In the genomic region with DNA sequence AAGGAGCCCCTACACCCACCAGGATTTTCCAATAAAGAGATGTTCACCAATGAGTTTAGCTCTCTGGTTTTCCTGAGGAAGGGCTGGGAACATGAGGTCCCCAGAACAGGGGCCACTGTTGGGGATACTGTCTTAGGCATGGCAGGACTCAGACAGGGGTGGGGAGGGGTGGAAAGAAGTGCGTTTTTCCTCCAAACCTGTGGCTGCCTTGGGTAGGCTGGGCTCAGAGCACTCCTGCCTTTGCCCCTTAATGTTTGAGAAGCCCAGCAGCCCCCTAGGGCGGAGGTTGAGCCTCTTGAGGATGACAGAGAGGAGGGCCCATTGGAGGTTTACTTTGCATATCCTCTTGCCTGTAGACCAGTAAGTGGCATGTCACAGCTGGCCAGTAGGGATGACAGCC, we compare ENCODE assay signal across 15 cellular contexts. TPM values are rescaled to one million over a fixed set of nuclear protein-coding genes. Genes with fewer than 3 reads are reported as not detected.
DNase-seq lines count a peak whose midpoint lies in the region; ATAC-seq, FAIRE-seq and TF ChIP-seq lines count a peak whose summit lies in the region.
"Had no signal": no experiment of that assay in that cellular context is flagged by ENCODE, and none has a peak within 500 bp of the region (broad histone marks: within the 10 kb centered on the region; RNA-seq: fewer than 3 reads in every experiment).

No MANE protein-coding gene starts in this region.

- FAIRE-seq in kidney (lab: Jason Lieb, UNC) = no peak
- FAIRE-seq: H54, TTC549 had no signal

- H3K36me3 ChIP-seq in BLaER1 (0 out of 2 replicates have a peak, but pooled peaks cover 5% of the 10 kb centered on the region), DND-41 (ENCODE audit: insufficient read depth, low read length) (no peaks in the 10 kb centered on the region), kidney (ENCODE audit: control insufficient read depth in 1 of 2, insufficient read depth in 2 of 2, low read length in 2 of 2) (no peaks in the 10 kb centered on the region)

- H3K27ac ChIP-seq in BLaER1 (peak overlapping the region; percentile 47), DND-41 (ENCODE audit: low read length) (peak overlapping the region; percentile 49), kidney (ENCODE audit: low read depth in 2 of 2, low read length in 2 of 2) (peak overlapping the region; percentile 43 to 85)

- peaks cover 15% of the 10 kb centered on the region for H3K36me3 Mint-ChIP-seq in activated CD4-positive, alpha-beta memory T cell treated with anti-CD3 and anti-CD28 coated beads for 36 hours

- POLR2A ChIA-PET in activated CD4-positive, alpha-beta memory T cell treated with anti-CD3 and anti-CD28 coated beads for 36 hours (lab: Charles Lee) = interaction anchor here (1.1 to 1.8 kb wide), 2 partner anchors 14 to 148 kb away, joined by 3 to 6 read pairs; no protein-coding TSS in a partner anchor

- H3K4me2 ChIP-seq in BLaER1 = peak overlapping the region; percentile 67
- no peak overlapping the region for H3K4me2 ChIP-seq in DND-41 (ENCODE audit: insufficient read depth, low read length)

- peaks cover 10% of the 10 kb centered on the region for H3K9me3 Mint-ChIP-seq in activated CD4-positive, alpha-beta memory T cell treated with anti-CD3 and anti-CD28 coated beads for 36 hours

- peaks cover 9% of the 10 kb centered on the region for H3K27me3 Mint-ChIP-seq in activated CD4-positive, alpha-beta memory T cell treated with anti-CD3 and anti-CD28 coated beads for 36 hours

- ATAC-seq in DND-41 (ENCODE audit: insufficient read depth, low read depth) = 0 out of 3 replicates have a peak, but pooled peaks have one; percentile 6
- ATAC-seq in GM18520 (IDR thresholded peaks at IDR 0.05; ENCODE audit: unreplicated experiment) = no peak

- peaks cover 11% of the 10 kb centered on the region; the same call in 1 of the 2 replicates for H3K9me3 ChIP-seq in BLaER1
- H3K9me3 ChIP-seq in DND-41 (ENCODE audit: insufficient read depth, low read length, severe bottlenecking) = no peaks in the 10 kb centered on the region
- H3K9me3 ChIP-seq in kidney (ENCODE audit: control insufficient read depth in 1 of 2, low read length in 2 of 2) = no peaks in the 10 kb centered on the region

- H3K27me3 ChIP-seq in BLaER1 = no peaks in the 10 kb centered on the region
- H3K27me3 ChIP-seq in DND-41 (ENCODE audit: insufficient read depth, low read length, poor library complexity) = no peaks in the 10 kb centered on the region

- 0 out of 2 replicates have a peak overlapping the region, but pooled peaks have one; percentile 39 for H3K4me3 ChIP-seq in BLaER1
- H3K4me3 ChIP-seq in DND-41 (ENCODE audit: low read depth in 1 of 2, low read length in 2 of 2) = no peak overlapping the region
- no peak overlapping the region for H3K4me3 ChIP-seq in kidney (ENCODE audit: low read length in 2 of 2)

- H3K4me3 Mint-ChIP-seq in activated CD4-positive, alpha-beta memory T cell treated with anti-CD3 and anti-CD28 coated beads for 36 hours = peak overlapping the region; percentile 77

- intact Hi-C loops in activated CD4-positive, alpha-beta memory T cell treated with anti-CD3 and anti-CD28 coated beads for 36 hours (cut with micrococcal nuclease) = no loop called here
- intact Hi-C loops in kidney (cut with DNase I) = no loop called here

- H3K4me1 ChIP-seq in BLaER1 (peaks cover 27% of the 10 kb centered on the region), DND-41 (ENCODE audit: insufficient read depth, low read length) (peaks cover 19% of the 10 kb centered on the region), kidney (ENCODE audit: control insufficient read depth in 1 of 2, insufficient read depth in 1 of 2, low read depth in 1 of 2, low read length in 2 of 2) (peaks cover 0 to 3% of the 10 kb centered on the region in 2 donors)

- H3K4me1 Mint-ChIP-seq in activated CD4-positive, alpha-beta memory T cell treated with anti-CD3 and anti-CD28 coated beads for 36 hours (ENCODE audit: low read depth) = peaks cover 20% of the 10 kb centered on the region

- H3K9ac ChIP-seq in BLaER1 = no peak overlapping the region
- H3K9ac ChIP-seq in DND-41 (ENCODE audit: low read depth, low read length) = no peak overlapping the region
- no peak overlapping the region for H3K9ac ChIP-seq in kidney (ENCODE audit: low read length in 2 of 2)

- CTCF ChIA-PET in activated CD4-positive, alpha-beta memory T cell treated with anti-CD3 and anti-CD28 coated beads for 36 hours (lab: Charles Lee) = interaction anchor here (0.6 to 3.5 kb wide), 5 partner anchors 9 to 594 kb away, joined by 3 to 22 read pairs (median 4); a partner anchor contains a TSS

- peak overlapping the region; percentile 93 for H3K27ac Mint-ChIP-seq in activated CD4-positive, alpha-beta memory T cell treated with anti-CD3 and anti-CD28 coated beads for 36 hours

- DNase-seq in DND-41 = no peak
- no peak for DNase-seq in activated CD4-positive, alpha-beta memory T cell treated with anti-CD3 and anti-CD28 coated beads for 36 hours
- peak; percentile 26 for DNase-seq in kidney
- DNase-seq in SW 1271 (lab: John Stamatoyannopoulos, UW) = no peak
- DNase-seq in mucosa of gallbladder (ENCODE audit: low spot score) = no peak
- DNase-seq in NCI-H748 treated with DMSO at 0.1 percent for 48 hours (lab: John Stamatoyannopoulos, UW) = no peak
- DNase-seq: cerebellar nuclear complex, kidney glomerular epithelial cell, NCI-H2081 treated with DMSO at 0.1 percent for 48 hours, OCI-M1 had no signal

- H3K79me2 ChIP-seq in DND-41 (ENCODE audit: insufficient read depth, low read length) = no peaks in the 10 kb centered on the region

- peak overlapping the region; percentile 66 for H2AFZ ChIP-seq in DND-41 (ENCODE audit: low read depth, low read length)

- H4K20me1 ChIP-seq in BLaER1 (no peaks in the 10 kb centered on the region), DND-41 (ENCODE audit: insufficient read depth, low read length) (no peaks in the 10 kb centered on the region)

- no peak for TF ChIP-seq CTCF in DND-41 (IDR thresholded peaks at IDR 0.05; ENCODE audit: borderline replicate concordance, extremely low read depth, low read length, poor library complexity, severe bottlenecking)
- no peak for TF ChIP-seq CTCF in kidney (IDR thresholded peaks at IDR 0.05; ENCODE audit: borderline replicate concordance, extremely low read depth, insufficient read depth)

RNA-seq across cellular contexts. Expression of a gene that starts 10.6 kb away (rescaled TPM):
- 10 to 100 TPM; 50.5 to 54.5 TPM for total RNA-seq in activated CD4-positive, alpha-beta memory T cell treated with anti-CD3 and anti-CD28 coated beads for 36 hours
- total RNA-seq in kidney = 8.1 TPM
- polyA plus RNA-seq in kidney (ENCODE audit: insufficient read depth, low read depth, low replicate concordance) = 82.6 TPM
- total RNA-seq in mucosa of gallbladder = 20.0 TPM

RNA-seq across cellular contexts. Expression of a gene that starts 35.6 kb away (rescaled TPM):
- not detected for total RNA-seq in activated CD4-positive, alpha-beta memory T cell treated with anti-CD3 and anti-CD28 coated beads for 36 hours
- total RNA-seq in kidney = not detected
- polyA plus RNA-seq in kidney (ENCODE audit: insufficient read depth, low read depth, low replicate concordance) = not detected
- not detected for total RNA-seq in mucosa of gallbladder
- total RNA-seq: fibroblast of villous mesenchyme had no signal

RNA-seq across cellular contexts. Expression of a gene that starts 39.4 kb away (rescaled TPM):
- 10 to 100 TPM; 12.8 to 15.3 TPM for total RNA-seq in activated CD4-positive, alpha-beta memory T cell treated with anti-CD3 and anti-CD28 coated beads for 36 hours
- total RNA-seq in kidney (13.5 TPM), mucosa of gallbladder (35.4 TPM)
- 17.3 TPM for polyA plus RNA-seq in kidney (ENCODE audit: insufficient read depth, low read depth, low replicate concordance)

RNA-seq across cellular contexts. Expression of a gene that starts 49.0 kb away (rescaled TPM):
- total RNA-seq in activated CD4-positive, alpha-beta memory T cell treated with anti-CD3 and anti-CD28 coated beads for 36 hours = 10 to 100 TPM in 1 of 2 experiments, 1 to 10 TPM in 1; 8.8 to 10.2 TPM
- total RNA-seq in kidney (19.7 TPM), mucosa of gallbladder (31.2 TPM)
- 15.9 TPM for polyA plus RNA-seq in kidney (ENCODE audit: insufficient read depth, low read depth, low replicate concordance)
